ENCODE assay signal across 1 cellular context in the genomic region with DNA sequence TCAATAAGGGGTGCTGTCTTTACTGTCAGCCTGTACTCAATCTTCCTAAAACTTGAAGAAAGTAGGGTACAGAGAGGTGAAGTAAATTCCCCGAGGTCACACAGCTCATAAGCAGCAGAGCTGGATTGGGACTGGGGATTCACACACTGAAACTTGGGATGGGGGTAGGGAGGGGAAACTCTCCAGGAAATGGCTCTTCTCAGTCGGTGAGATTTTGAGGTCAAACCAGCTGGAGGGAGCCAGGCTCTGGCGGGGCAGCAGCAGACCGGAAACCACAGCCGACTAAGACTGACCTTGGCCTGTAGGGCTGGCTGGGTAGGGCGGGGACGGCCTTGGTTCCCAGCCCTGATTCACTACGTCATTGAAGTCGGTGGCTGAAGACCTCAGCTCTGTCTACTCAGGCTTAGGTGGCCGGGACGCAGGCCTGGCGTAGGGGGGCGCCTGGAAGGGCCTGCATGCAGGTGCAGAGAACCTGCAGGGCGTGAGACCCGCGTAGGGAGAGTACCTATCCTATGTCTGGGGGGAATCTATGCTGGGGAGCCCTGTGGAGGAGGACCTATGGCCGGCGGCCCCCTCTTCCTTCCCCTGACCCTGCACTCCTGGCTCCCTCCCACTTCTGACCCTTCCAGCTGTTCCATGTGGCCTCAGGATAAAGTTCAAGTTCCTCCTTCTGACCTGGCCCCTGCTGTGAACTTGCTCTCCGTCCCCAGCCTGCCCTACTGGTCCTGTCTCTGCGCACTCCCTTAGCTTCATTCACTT.
A peak's percentile ranks its signal among the peaks of the same experiment; 100 is the strongest.
TF ChIP-seq lines count a peak whose summit lies in the region.

No MANE protein-coding gene starts in this region.

TF ChIP-seq in HepG2, 621 proteins besides CTCF, POLR2A, EP300 and RAD21 (continued from another document and continues in another):
- TF ChIP-seq, protein P1, sequence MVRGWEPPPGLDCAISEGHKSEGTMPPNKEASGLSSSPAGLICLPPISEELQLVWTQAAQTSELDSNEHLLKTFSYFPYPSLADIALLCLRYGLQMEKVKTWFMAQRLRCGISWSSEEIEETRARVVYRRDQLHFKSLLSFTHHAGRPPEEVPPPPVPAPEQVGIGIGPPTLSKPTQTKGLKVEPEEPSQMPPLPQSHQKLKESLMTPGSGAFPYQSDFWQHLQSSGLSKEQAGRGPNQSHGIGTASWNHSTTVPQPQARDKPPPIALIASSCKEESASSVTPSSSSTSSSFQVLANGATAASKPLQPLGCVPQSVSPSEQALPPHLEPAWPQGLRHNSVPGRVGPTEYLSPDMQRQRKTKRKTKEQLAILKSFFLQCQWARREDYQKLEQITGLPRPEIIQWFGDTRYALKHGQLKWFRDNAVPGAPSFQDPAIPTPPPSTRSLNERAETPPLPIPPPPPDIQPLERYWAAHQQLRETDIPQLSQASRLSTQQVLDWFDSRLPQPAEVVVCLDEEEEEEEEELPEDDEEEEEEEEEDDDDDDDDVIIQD (CRISPR knock-in tag; IDR thresholded peaks at IDR 0.05; ENCODE audit: low read depth), result 0 out of 2 replicates have a peak, but pooled peaks have one; percentile 37
- no peak; the same call in 1 of the 2 replicates for TF ChIP-seq THAP9 (CRISPR knock-in tag; IDR thresholded peaks at IDR 0.05; ENCODE audit: borderline replicate concordance)
- TF ChIP-seq GPN1 (CRISPR knock-in tag; IDR thresholded peaks at IDR 0.05; ENCODE audit: borderline replicate concordance), result no peak
- TF ChIP-seq ZNF33B (CRISPR knock-in tag; IDR thresholded peaks at IDR 0.05), result no peak
- no peak for TF ChIP-seq RNF219 (CRISPR knock-in tag; IDR thresholded peaks at IDR 0.05)
- no peak; the same call in 1 of the 2 replicates for TF ChIP-seq DMAP1 (CRISPR knock-in tag; IDR thresholded peaks at IDR 0.05)
- TF ChIP-seq, protein P2, sequence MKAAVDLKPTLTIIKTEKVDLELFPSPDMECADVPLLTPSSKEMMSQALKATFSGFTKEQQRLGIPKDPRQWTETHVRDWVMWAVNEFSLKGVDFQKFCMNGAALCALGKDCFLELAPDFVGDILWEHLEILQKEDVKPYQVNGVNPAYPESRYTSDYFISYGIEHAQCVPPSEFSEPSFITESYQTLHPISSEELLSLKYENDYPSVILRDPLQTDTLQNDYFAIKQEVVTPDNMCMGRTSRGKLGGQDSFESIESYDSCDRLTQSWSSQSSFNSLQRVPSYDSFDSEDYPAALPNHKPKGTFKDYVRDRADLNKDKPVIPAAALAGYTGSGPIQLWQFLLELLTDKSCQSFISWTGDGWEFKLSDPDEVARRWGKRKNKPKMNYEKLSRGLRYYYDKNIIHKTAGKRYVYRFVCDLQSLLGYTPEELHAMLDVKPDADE (CRISPR knock-in tag; IDR thresholded peaks at IDR 0.05), result no peak
- TF ChIP-seq ZNF264 (CRISPR knock-in tag; IDR thresholded peaks at IDR 0.05), result no peak
- 0 out of 2 replicates have a peak, but pooled peaks have one; percentile 38 for TF ChIP-seq ISL2 (CRISPR knock-in tag; IDR thresholded peaks at IDR 0.05)
- TF ChIP-seq, protein P3, sequence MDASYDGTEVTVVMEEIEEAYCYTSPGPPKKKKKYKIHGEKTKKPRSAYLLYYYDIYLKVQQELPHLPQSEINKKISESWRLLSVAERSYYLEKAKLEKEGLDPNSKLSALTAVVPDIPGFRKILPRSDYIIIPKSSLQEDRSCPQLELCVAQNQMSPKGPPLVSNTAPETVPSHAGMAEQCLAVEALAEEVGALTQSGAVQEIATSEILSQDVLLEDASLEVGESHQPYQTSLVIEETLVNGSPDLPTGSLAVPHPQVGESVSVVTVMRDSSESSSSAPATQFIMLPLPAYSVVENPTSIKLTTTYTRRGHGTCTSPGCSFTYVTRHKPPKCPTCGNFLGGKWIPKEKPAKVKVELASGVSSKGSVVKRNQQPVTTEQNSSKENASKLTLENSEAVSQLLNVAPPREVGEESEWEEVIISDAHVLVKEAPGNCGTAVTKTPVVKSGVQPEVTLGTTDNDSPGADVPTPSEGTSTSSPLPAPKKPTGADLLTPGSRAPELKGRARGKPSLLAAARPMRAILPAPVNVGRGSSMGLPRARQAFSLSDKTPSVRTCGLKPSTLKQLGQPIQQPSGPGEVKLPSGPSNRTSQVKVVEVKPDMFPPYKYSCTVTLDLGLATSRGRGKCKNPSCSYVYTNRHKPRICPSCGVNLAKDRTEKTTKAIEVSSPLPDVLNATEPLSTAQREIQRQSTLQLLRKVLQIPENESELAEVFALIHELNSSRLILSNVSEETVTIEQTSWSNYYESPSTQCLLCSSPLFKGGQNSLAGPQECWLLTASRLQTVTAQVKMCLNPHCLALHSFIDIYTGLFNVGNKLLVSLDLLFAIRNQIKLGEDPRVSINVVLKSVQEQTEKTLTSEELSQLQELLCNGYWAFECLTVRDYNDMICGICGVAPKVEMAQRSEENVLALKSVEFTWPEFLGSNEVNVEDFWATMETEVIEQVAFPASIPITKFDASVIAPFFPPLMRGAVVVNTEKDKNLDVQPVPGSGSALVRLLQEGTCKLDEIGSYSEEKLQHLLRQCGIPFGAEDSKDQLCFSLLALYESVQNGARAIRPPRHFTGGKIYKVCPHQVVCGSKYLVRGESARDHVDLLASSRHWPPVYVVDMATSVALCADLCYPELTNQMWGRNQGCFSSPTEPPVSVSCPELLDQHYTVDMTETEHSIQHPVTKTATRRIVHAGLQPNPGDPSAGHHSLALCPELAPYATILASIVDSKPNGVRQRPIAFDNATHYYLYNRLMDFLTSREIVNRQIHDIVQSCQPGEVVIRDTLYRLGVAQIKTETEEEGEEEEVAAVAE (CRISPR knock-in tag; IDR thresholded peaks at IDR 0.05; ENCODE audit: borderline replicate concordance), result peak; percentile 64; the same call in 1 of the 2 replicates
- TF ChIP-seq MIXL1 (CRISPR knock-in tag; IDR thresholded peaks at IDR 0.05), result 0 out of 2 replicates have a peak, but pooled peaks have one; percentile 52
- TF ChIP-seq ZNF670 (CRISPR knock-in tag; IDR thresholded peaks at IDR 0.05; ENCODE audit: borderline replicate concordance), result peak; percentile 53; the same call in 1 of the 2 replicates
- TF ChIP-seq SPEN (CRISPR knock-in tag; IDR thresholded peaks at IDR 0.05; ENCODE audit: low read depth), result peak; percentile 47; the same call in 1 of the 2 replicates
- peak; percentile 81; the same call in 1 of the 2 replicates for TF ChIP-seq FOXC1 (CRISPR knock-in tag; IDR thresholded peaks at IDR 0.05; ENCODE audit: borderline replicate concordance)
- no peak for TF ChIP-seq ZNF180 (CRISPR knock-in tag; IDR thresholded peaks at IDR 0.05; ENCODE audit: borderline replicate concordance, low read depth)
- TF ChIP-seq ZNF773 (CRISPR knock-in tag; IDR thresholded peaks at IDR 0.05; ENCODE audit: borderline replicate concordance), result no peak
- peak; percentile 68; the same call in 1 of the 2 replicates for TF ChIP-seq MIER2 (CRISPR knock-in tag; IDR thresholded peaks at IDR 0.05)
- peak; percentile 46 for TF ChIP-seq FOXA3 (CRISPR knock-in tag; IDR thresholded peaks at IDR 0.05)
- TF ChIP-seq, protein P4, sequence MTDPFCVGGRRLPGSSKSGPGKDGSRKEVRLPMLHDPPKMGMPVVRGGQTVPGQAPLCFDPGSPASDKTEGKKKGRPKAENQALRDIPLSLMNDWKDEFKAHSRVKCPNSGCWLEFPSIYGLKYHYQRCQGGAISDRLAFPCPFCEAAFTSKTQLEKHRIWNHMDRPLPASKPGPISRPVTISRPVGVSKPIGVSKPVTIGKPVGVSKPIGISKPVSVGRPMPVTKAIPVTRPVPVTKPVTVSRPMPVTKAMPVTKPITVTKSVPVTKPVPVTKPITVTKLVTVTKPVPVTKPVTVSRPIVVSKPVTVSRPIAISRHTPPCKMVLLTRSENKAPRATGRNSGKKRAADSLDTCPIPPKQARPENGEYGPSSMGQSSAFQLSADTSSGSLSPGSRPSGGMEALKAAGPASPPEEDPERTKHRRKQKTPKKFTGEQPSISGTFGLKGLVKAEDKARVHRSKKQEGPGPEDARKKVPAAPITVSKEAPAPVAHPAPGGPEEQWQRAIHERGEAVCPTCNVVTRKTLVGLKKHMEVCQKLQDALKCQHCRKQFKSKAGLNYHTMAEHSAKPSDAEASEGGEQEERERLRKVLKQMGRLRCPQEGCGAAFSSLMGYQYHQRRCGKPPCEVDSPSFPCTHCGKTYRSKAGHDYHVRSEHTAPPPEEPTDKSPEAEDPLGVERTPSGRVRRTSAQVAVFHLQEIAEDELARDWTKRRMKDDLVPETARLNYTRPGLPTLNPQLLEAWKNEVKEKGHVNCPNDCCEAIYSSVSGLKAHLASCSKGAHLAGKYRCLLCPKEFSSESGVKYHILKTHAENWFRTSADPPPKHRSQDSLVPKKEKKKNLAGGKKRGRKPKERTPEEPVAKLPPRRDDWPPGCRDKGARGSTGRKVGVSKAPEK (CRISPR knock-in tag; IDR thresholded peaks at IDR 0.05; ENCODE audit: borderline replicate concordance), result no peak
- TF ChIP-seq, protein P5, sequence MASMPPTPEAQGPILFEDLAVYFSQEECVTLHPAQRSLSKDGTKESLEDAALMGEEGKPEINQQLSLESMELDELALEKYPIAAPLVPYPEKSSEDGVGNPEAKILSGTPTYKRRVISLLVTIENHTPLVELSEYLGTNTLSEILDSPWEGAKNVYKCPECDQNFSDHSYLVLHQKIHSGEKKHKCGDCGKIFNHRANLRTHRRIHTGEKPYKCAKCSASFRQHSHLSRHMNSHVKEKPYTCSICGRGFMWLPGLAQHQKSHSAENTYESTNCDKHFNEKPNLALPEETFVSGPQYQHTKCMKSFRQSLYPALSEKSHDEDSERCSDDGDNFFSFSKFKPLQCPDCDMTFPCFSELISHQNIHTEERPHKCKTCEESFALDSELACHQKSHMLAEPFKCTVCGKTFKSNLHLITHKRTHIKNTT (CRISPR knock-in tag; IDR thresholded peaks at IDR 0.05), result no peak
- peak; percentile 44 for TF ChIP-seq XRCC5 (optimal IDR thresholded peaks at IDR 0.05; ENCODE audit: low read length)
- TF ChIP-seq NFE2 (CRISPR knock-in tag; IDR thresholded peaks at IDR 0.05), result no peak
- TF ChIP-seq PLSCR1 (CRISPR knock-in tag; IDR thresholded peaks at IDR 0.05; ENCODE audit: borderline replicate concordance), result no peak
- no peak for TF ChIP-seq HDAC6 (IDR thresholded peaks at IDR 0.05; ENCODE audit: low read depth, low read length)
- TF ChIP-seq USF2 (IDR thresholded peaks at IDR 0.05; ENCODE audit: low read depth, low read length), result no peak
- TF ChIP-seq USF2 (CRISPR knock-in tag; IDR thresholded peaks at IDR 0.05; ENCODE audit: borderline replicate concordance), result no peak
- TF ChIP-seq ZMYM4 (CRISPR knock-in tag; IDR thresholded peaks at IDR 0.05), result peak; percentile 52; the same call in 1 of the 2 replicates
- TF ChIP-seq ZNF768 (CRISPR knock-in tag; IDR thresholded peaks at IDR 0.05), result peak; percentile 84
- TF ChIP-seq ZBTB7B (CRISPR knock-in tag; IDR thresholded peaks at IDR 0.05), result peak; percentile 72; the same call in 1 of the 2 replicates
